Comparison of ENCODE assay signal across 8 cellular contexts in genomic region chr10:95906675-95907453, GRCh38. TPM values are rescaled to one million over a fixed set of nuclear protein-coding genes. Genes with fewer than 3 reads are reported as not detected.
A peak's percentile ranks its signal among the peaks of the same experiment; 100 is the strongest.
DNase-seq lines count a peak whose midpoint lies in the region; ATAC-seq lines count a peak whose summit lies in the region.

No MANE protein-coding gene starts in this region.

- intact Hi-C loops in Right ventricle myocardium inferior (cut with DNase I) (no loop called here), cardiac septum (cut with DNase I) (no loop called here)

- H3K4me3 ChIP-seq in muscle layer of colon (ENCODE audit: low read depth in 1 of 2, low read length in 2 of 2): peak overlapping the region; percentile 51 to 82

- peaks cover 5 to 6% of the 10 kb centered on the region in 2 donors for H3K36me3 Mint-ChIP-seq in stimulated activated naive B cell treated with anti-CD40 and anti-IgM and Interleukin-4, amounts not matched to agents 10 μg/mL and 1 μg/mL and 100 μg/mL, for 72 hours

- no peaks in the 10 kb centered on the region for H3K9me3 ChIP-seq in muscle layer of colon (ENCODE audit: low read length)

- H3K9ac ChIP-seq in muscle layer of colon (ENCODE audit: low read length): peak overlapping the region; percentile 22

- DNase-seq in Right ventricle myocardium inferior (ENCODE audit: missing footprints) (peak; percentile 52), cardiac septum (ENCODE audit: low spot score) (no peak), NCI-H345 (lab: John Stamatoyannopoulos, UW) (peak; percentile 15)
- peak; percentile 27 for DNase-seq in activated CD8-positive, alpha-beta memory T cell treated with anti-CD3 and anti-CD28 coated beads, Interleukin-2, amount 50 U/mL, for 4 hours
- DNase-seq in stimulated activated naive B cell treated with anti-CD40 and anti-IgM and Interleukin-4, amounts not matched to agents 10 μg/mL and 1 μg/mL and 100 μg/mL, for 72 hours: no peak

- no peaks in the 10 kb centered on the region for H3K9me3 Mint-ChIP-seq in stimulated activated naive B cell treated with anti-CD40 and anti-IgM and Interleukin-4, amounts not matched to agents 10 μg/mL and 1 μg/mL and 100 μg/mL, for 72 hours

- peak overlapping the region; percentile 97 for H3K27ac Mint-ChIP-seq in stimulated activated naive B cell treated with anti-CD40 and anti-IgM and Interleukin-4, amounts not matched to agents 10 μg/mL and 1 μg/mL and 100 μg/mL, for 72 hours

- peak; percentile 35 for ATAC-seq in Right ventricle myocardium inferior
- ATAC-seq in HG02884 (IDR thresholded peaks at IDR 0.05; ENCODE audit: unreplicated experiment): peak; percentile 40
- ATAC-seq in esophagus mucosa: peak; percentile 58
- ATAC-seq in stimulated activated naive B cell treated with anti-CD40 and anti-IgM and Interleukin-4, amounts not matched to agents 10 μg/mL and 1 μg/mL and 100 μg/mL, for 72 hours (replicated peaks): peak; percentile 44 to 48

- H3K27ac ChIP-seq in muscle layer of colon (ENCODE audit: low read depth, low read length): peak overlapping the region; percentile 69

- H3K36me3 ChIP-seq in muscle layer of colon (ENCODE audit: insufficient read depth, low read length): peaks cover 13% of the 10 kb centered on the region

- H3K4me1 ChIP-seq in muscle layer of colon (ENCODE audit: insufficient read depth, low read length): no peaks in the 10 kb centered on the region

- H3K27me3 ChIP-seq in muscle layer of colon (ENCODE audit: control insufficient read depth in 1 of 2, insufficient read depth in 2 of 2, low read length in 2 of 2): no peaks in the 10 kb centered on the region

- H3K4me1 Mint-ChIP-seq in stimulated activated naive B cell treated with anti-CD40 and anti-IgM and Interleukin-4, amounts not matched to agents 10 μg/mL and 1 μg/mL and 100 μg/mL, for 72 hours: peaks cover 9 to 13% of the 10 kb centered on the region in 2 donors

- peak overlapping the region; percentile 96 to 97 for H3K4me3 Mint-ChIP-seq in stimulated activated naive B cell treated with anti-CD40 and anti-IgM and Interleukin-4, amounts not matched to agents 10 μg/mL and 1 μg/mL and 100 μg/mL, for 72 hours

- no peaks in the 10 kb centered on the region for H3K27me3 Mint-ChIP-seq in stimulated activated naive B cell treated with anti-CD40 and anti-IgM and Interleukin-4, amounts not matched to agents 10 μg/mL and 1 μg/mL and 100 μg/mL, for 72 hours

RNA-seq across cellular contexts. Expression of gene CC2D2B, which starts 0.9 kb away (rescaled TPM):
- total RNA-seq in Right ventricle myocardium inferior (0.22 TPM), cardiac septum (1.5 TPM), esophagus mucosa (0.36 TPM)

Comparison
In these comparisons a context has a peak if more than half of its experiments do, and no peak if none do; other contexts are left out.
1. DNase-seq: peak in Right ventricle myocardium inferior (single experiment), NCI-H345 (single experiment) and activated CD8-positive, alpha-beta memory T cell treated with anti-CD3 and anti-CD28 coated beads, Interleukin-2, amount 50 U/mL, for 4 hours (single experiment); none in cardiac septum (single experiment) and stimulated activated naive B cell treated with anti-CD40 and anti-IgM and Interleukin-4, amounts not matched to agents 10 μg/mL and 1 μg/mL and 100 μg/mL, for 72 hours (single experiment).
2. Peak in every context shown above with its lines, with median percentiles within 50 percentile points of each other: ATAC-seq.